ENCODE assay signal across 8 cellular contexts in the genomic region with DNA sequence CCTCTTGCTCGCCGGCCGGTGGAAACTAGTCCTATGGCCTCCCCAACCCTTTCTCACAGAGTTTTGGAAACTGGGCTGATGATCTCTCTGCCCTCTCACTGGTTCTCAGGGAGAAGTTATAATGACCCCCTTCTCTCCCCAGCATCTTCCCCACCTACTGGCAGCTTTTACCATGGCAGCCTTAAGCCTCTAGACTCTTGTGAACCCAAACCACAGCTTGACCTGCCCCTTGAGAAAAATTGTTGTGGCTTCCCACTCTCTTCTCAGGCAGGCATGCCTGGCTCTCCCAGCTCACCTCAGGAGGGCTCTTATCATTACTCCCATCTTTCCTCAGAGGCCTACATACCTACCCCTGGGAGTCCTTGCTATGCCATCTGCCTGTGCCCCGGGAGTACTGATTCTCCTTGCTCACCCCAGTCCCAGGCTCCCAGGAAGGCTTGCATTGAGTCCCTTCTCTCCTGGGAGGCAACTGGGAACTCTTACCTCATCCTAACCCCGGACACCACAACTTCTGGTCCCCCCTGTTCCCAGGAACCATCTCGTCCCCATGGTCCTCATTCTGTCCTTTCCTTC. TPM values are rescaled to one million over a fixed set of nuclear protein-coding genes. Genes with fewer than 3 reads are reported as not detected.
DNase-seq lines count a peak whose midpoint lies in the region; ATAC-seq and TF ChIP-seq lines count a peak whose summit lies in the region.

No MANE protein-coding gene starts in this region.

- intact Hi-C loops in Caco-2 (cut with micrococcal nuclease; ENCODE audit: unreplicated experiment): loop anchor here (10.0 kb wide), 1 partner anchor 57 kb away; no protein-coding TSS in a partner anchor

- peak overlapping the region; percentile 93 for H3K4me3 Mint-ChIP-seq in Caco-2 (ENCODE audit: unreplicated experiment)
- peak overlapping the region; percentile 99 for H3K4me3 Mint-ChIP-seq in HFFc6
- H3K4me3 Mint-ChIP-seq in activated T-cell treated with anti-CD3 and anti-CD28 coated beads, Interleukin-2, amount 50 U/mL, for 72 hours: peak overlapping the region; percentile 90 to 100

- H3K27me3 ChIP-seq in Caco-2 (replicated peaks; ENCODE audit: control insufficient read depth, insufficient read depth, low read length): no peaks in the 10 kb centered on the region
- no peaks in the 10 kb centered on the region for H3K27me3 ChIP-seq in kidney epithelial cell (ENCODE audit: control insufficient read depth, insufficient read depth, low read length)

- H3K36me3 ChIP-seq in Caco-2 (ENCODE audit: control insufficient read depth, insufficient read depth, low read length) (no peaks in the 10 kb centered on the region), kidney epithelial cell (ENCODE audit: control insufficient read depth, insufficient read depth, low read length) (peaks cover 1% of the 10 kb centered on the region)

- POLR2A ChIA-PET in Caco-2 (lab: Charles Lee): no interaction called here

- no peak for ATAC-seq in activated T-cell treated with anti-CD3 and anti-CD28 coated beads, Interleukin-2, amount 50 U/mL, for 72 hours (replicated peaks in 1 of 2)
- no peak for ATAC-seq in HG03520 (IDR thresholded peaks at IDR 0.05; ENCODE audit: unreplicated experiment)

- peak overlapping the region; percentile 95 for H3K27ac Mint-ChIP-seq in Caco-2 (ENCODE audit: unreplicated experiment)
- H3K27ac Mint-ChIP-seq in HFFc6: peak overlapping the region; percentile 100
- H3K27ac Mint-ChIP-seq in activated T-cell treated with anti-CD3 and anti-CD28 coated beads, Interleukin-2, amount 50 U/mL, for 72 hours: peak overlapping the region; percentile 97

- no peak overlapping the region for H3K4me3 ChIP-seq in Caco-2 (ENCODE audit: low read depth, low read length)
- H3K4me3 ChIP-seq in kidney epithelial cell (ENCODE audit: low read depth, low read length): no peak overlapping the region

- CTCF ChIA-PET in Caco-2 (lab: Charles Lee): no interaction called here

- DNase-seq in Caco-2 (no peak), HFFc6 (peak; percentile 45), kidney epithelial cell (ENCODE audit: low read depth) (no peak), GOT3 (lab: John Stamatoyannopoulos, UW) (no peak)
- peak in 1 of 2 donors; percentile 8 for DNase-seq in activated T-cell treated with anti-CD3 and anti-CD28 coated beads, Interleukin-2, amount 50 U/mL, for 72 hours
- DNase-seq in effector CD8-positive, alpha-beta T cell (lab: John Stamatoyannopoulos, UW): no peak
- DNase-seq in stimulated activated CD4-positive, alpha-beta T cell treated with anti-CD3 and anti-CD28 coated beads, Interleukin-2, amount 100 ng/mL, for 24 hours: no peak

- H3K4me1 ChIP-seq in Caco-2: no peaks in the 10 kb centered on the region

- H3K27me3 Mint-ChIP-seq in Caco-2 (ENCODE audit: insufficient read depth, unreplicated experiment) (no peaks in the 10 kb centered on the region), HFFc6 (ENCODE audit: insufficient read depth) (peaks cover 4% of the 10 kb centered on the region; the same call in 1 of the 2 replicates)
- no peaks in the 10 kb centered on the region for H3K27me3 Mint-ChIP-seq in activated T-cell treated with anti-CD3 and anti-CD28 coated beads, Interleukin-2, amount 50 U/mL, for 72 hours (ENCODE audit: low read depth)

- H3K4me1 Mint-ChIP-seq in Caco-2 (ENCODE audit: low read depth, unreplicated experiment) (peaks cover 18% of the 10 kb centered on the region), HFFc6 (ENCODE audit: low read depth) (peaks cover 36% of the 10 kb centered on the region)
- peaks cover 68% of the 10 kb centered on the region for H3K4me1 Mint-ChIP-seq in activated T-cell treated with anti-CD3 and anti-CD28 coated beads, Interleukin-2, amount 50 U/mL, for 72 hours (ENCODE audit: low read depth)

- H3K36me3 Mint-ChIP-seq in Caco-2 (ENCODE audit: insufficient read depth, unreplicated experiment): peaks cover 32% of the 10 kb centered on the region
- peaks cover 15% of the 10 kb centered on the region for H3K36me3 Mint-ChIP-seq in HFFc6 (ENCODE audit: low read depth)
- peaks cover 13 to 31% of the 10 kb centered on the region in 2 donors for H3K36me3 Mint-ChIP-seq in activated T-cell treated with anti-CD3 and anti-CD28 coated beads, Interleukin-2, amount 50 U/mL, for 72 hours (ENCODE audit: insufficient read depth in 2 of 2)

- TF ChIP-seq CTCF in Caco-2 (IDR thresholded peaks at IDR 0.05; ENCODE audit: insufficient read depth in 1 of 2, low read depth in 1 of 2, low read length in 1 of 2, severe bottlenecking in 1 of 2, unreplicated experiment in 1 of 2) (peak in 1 of 2 experiments; percentile 15), HFFc6 (IDR thresholded peaks at IDR 0.05) (peak; percentile 70), kidney epithelial cell (IDR thresholded peaks at IDR 0.05; ENCODE audit: insufficient read depth, low read length, poor library complexity, severe bottlenecking) (peak; percentile 50)

- BruUV-seq in Caco-2 (replicated peaks; lab: Mats Ljungman, UMichigan): no TSS peak

- no peaks in the 10 kb centered on the region for H3K9me3 ChIP-seq in Caco-2

- H3K9me3 Mint-ChIP-seq in Caco-2 (ENCODE audit: unreplicated experiment) (no peaks in the 10 kb centered on the region), HFFc6 (no peaks in the 10 kb centered on the region)
- no peaks in the 10 kb centered on the region for H3K9me3 Mint-ChIP-seq in activated T-cell treated with anti-CD3 and anti-CD28 coated beads, Interleukin-2, amount 50 U/mL, for 72 hours

RNA-seq across cellular contexts. Expression of gene NSUN4, which starts 1.6 kb away (rescaled TPM):
- total RNA-seq in Caco-2 (2022): 21.4 and 21.8 TPM in 2 replicates
- 10 to 100 TPM; 14.8 to 17.2 (median 16.7) TPM for total RNA-seq in HFFc6 (2021; fragmentation: NEBNext Ultra II Directional; extraction: Animal tissue kit (Norgen Biotek cat#: 25700))
- 10 to 100 TPM; 42.4 to 42.9 TPM for total RNA-seq in activated T-cell treated with anti-CD3 and anti-CD28 coated beads, Interleukin-2, amount 50 U/mL, for 72 hours
- total RNA-seq in kidney epithelial cell: 24.0 and 29.6 TPM in 2 replicates

RNA-seq across cellular contexts. Expression of gene UQCRH, which starts 38.7 kb away (rescaled TPM):
- total RNA-seq in Caco-2 (2022) (277 and 320 TPM in 2 replicates), kidney epithelial cell (435 and 575 TPM in 2 replicates)
- 100 to 1,000 TPM; 211 to 274 (median 260) TPM for total RNA-seq in HFFc6 (2021; fragmentation: NEBNext Ultra II Directional; extraction: Animal tissue kit (Norgen Biotek cat#: 25700))
- total RNA-seq in activated T-cell treated with anti-CD3 and anti-CD28 coated beads, Interleukin-2, amount 50 U/mL, for 72 hours: 100 to 1,000 TPM; 287 to 303 TPM

RNA-seq across cellular contexts. Expression of gene LRRC41, which starts 38.8 kb away (rescaled TPM):
- total RNA-seq in Caco-2 (2022) (41.7 and 43.5 TPM in 2 replicates), kidney epithelial cell (102 and 132 TPM in 2 replicates)
- total RNA-seq in HFFc6 (2021; fragmentation: NEBNext Ultra II Directional; extraction: Animal tissue kit (Norgen Biotek cat#: 25700)): 100 to 1,000 TPM in 4 of 6 experiments, 10 to 100 TPM in 2; 93.9 to 118 (median 104) TPM
- 10 to 100 TPM; 47.7 to 53.4 TPM for total RNA-seq in activated T-cell treated with anti-CD3 and anti-CD28 coated beads, Interleukin-2, amount 50 U/mL, for 72 hours

RNA-seq across cellular contexts. Expression of gene FAAH, which starts 51.9 kb away (rescaled TPM):
- 29.1 and 30.9 TPM in 2 replicates for total RNA-seq in Caco-2 (2022)
- total RNA-seq in HFFc6 (2021; fragmentation: NEBNext Ultra II Directional; extraction: Animal tissue kit (Norgen Biotek cat#: 25700)): under 1 TPM; 0.17 to 0.75 (median 0.21) TPM
- 1 to 10 TPM; 5.1 to 8.8 TPM for total RNA-seq in activated T-cell treated with anti-CD3 and anti-CD28 coated beads, Interleukin-2, amount 50 U/mL, for 72 hours
- 8.5 and 16.6 TPM in 2 replicates for total RNA-seq in kidney epithelial cell
